In genomic region chr21:32886339-32886738, GRCh38 we compare ENCODE assay signal across 11 cellular contexts.
DNase-seq lines count a peak whose midpoint lies in the region; ATAC-seq and TF ChIP-seq lines count a peak whose summit lies in the region.
"Had no signal": no experiment of that assay in that cellular context is flagged by ENCODE, and none has a peak within 500 bp of the region (broad histone marks: within the 10 kb centered on the region; RNA-seq: fewer than 3 reads in every experiment).

No MANE protein-coding gene starts in this region.

- H3K9me3 Mint-ChIP-seq in activated CD8-positive, alpha-beta T cell treated with anti-CD3 and anti-CD28 coated beads for 36 hours = no peaks in the 10 kb centered on the region
- H3K9me3 Mint-ChIP-seq in naive thymus-derived CD4-positive, alpha-beta T cell = peaks cover 0 to 3% (median 0%) of the 10 kb centered on the region in 11 donors

- peak; percentile 95 for ATAC-seq in DND-41 (ENCODE audit: insufficient read depth, low read depth)
- no peak for ATAC-seq in activated CD8-positive, alpha-beta T cell treated with anti-CD3 and anti-CD28 coated beads for 36 hours
- peak; percentile 72 for ATAC-seq in naive thymus-derived CD4-positive, alpha-beta T cell

- TF ChIP-seq CTCF in DND-41 (IDR thresholded peaks at IDR 0.05; ENCODE audit: borderline replicate concordance, extremely low read depth, low read length, poor library complexity, severe bottlenecking) = peak; percentile 59
- no peak for TF ChIP-seq CTCF in activated CD8-positive, alpha-beta T cell treated with anti-CD3 and anti-CD28 coated beads for 36 hours (IDR thresholded peaks at IDR 0.05)

- POLR2A ChIA-PET in activated CD8-positive, alpha-beta T cell treated with anti-CD3 and anti-CD28 coated beads for 36 hours (lab: Charles Lee) = no interaction called here
- POLR2A ChIA-PET in naive thymus-derived CD4-positive, alpha-beta T cell (lab: Charles Lee) = no interaction called here

- H3K4me2 ChIP-seq in DND-41 (ENCODE audit: insufficient read depth, low read length) = peak overlapping the region; percentile 80
- H3K4me2 ChIP-seq: KMS-11 had no signal

- H3K27me3 Mint-ChIP-seq in activated CD8-positive, alpha-beta T cell treated with anti-CD3 and anti-CD28 coated beads for 36 hours = peaks cover 2% of the 10 kb centered on the region
- H3K27me3 Mint-ChIP-seq in naive thymus-derived CD4-positive, alpha-beta T cell = peaks cover 0 to 23% (median 6%) of the 10 kb centered on the region in 5 donors

- H3K4me1 ChIP-seq in DND-41 (ENCODE audit: insufficient read depth, low read length) = peaks cover 18% of the 10 kb centered on the region
- H3K4me1 ChIP-seq in naive thymus-derived CD4-positive, alpha-beta T cell (ENCODE audit: control insufficient read depth in 2 of 2, insufficient read depth in 2 of 2, low read length in 2 of 2) = peaks cover 0 to 6% of the 10 kb centered on the region in 2 donors

- H3K4me3 Mint-ChIP-seq in activated CD8-positive, alpha-beta T cell treated with anti-CD3 and anti-CD28 coated beads for 36 hours = peak overlapping the region; percentile 57
- H3K4me3 Mint-ChIP-seq in naive thymus-derived CD4-positive, alpha-beta T cell = peak overlapping the region; percentile 38 to 87 (median 77)

- H3K4me1 Mint-ChIP-seq in activated CD8-positive, alpha-beta T cell treated with anti-CD3 and anti-CD28 coated beads for 36 hours (ENCODE audit: low read depth) = peaks cover 5% of the 10 kb centered on the region
- peaks cover 0 to 17% (median 15%) of the 10 kb centered on the region in 7 donors for H3K4me1 Mint-ChIP-seq in naive thymus-derived CD4-positive, alpha-beta T cell

- H3K27ac ChIP-seq in DND-41 (ENCODE audit: low read length) = peak overlapping the region; percentile 71
- H3K27ac ChIP-seq in naive thymus-derived CD4-positive, alpha-beta T cell (ENCODE audit: low read depth, low read length) = peak overlapping the region; percentile 42
- H3K27ac ChIP-seq: KMS-11, neutrophil had no signal

- DNase-seq in DND-41 (peak; percentile 73), NCI-H2107 treated with DMSO at 0.1 percent for 48 hours (lab: John Stamatoyannopoulos, UW; ENCODE audit: unreplicated experiment) (peak; percentile 43), mucosa of gallbladder (ENCODE audit: low spot score) (no peak), RKO (ENCODE audit: low spot score) (no peak), NK-92 (lab: John Stamatoyannopoulos, UW; ENCODE audit: unreplicated experiment) (no peak), NCI-H1048 (lab: John Stamatoyannopoulos, UW) (no peak)
- DNase-seq in activated CD8-positive, alpha-beta T cell treated with anti-CD3 and anti-CD28 coated beads for 36 hours = peak; percentile 10
- peak in 6 of 9 donors; percentile 4 to 47 (median 28) for DNase-seq in naive thymus-derived CD4-positive, alpha-beta T cell
- DNase-seq: effector CD8-positive, alpha-beta T cell had no signal

- peak overlapping the region; percentile 25 for H3K27ac Mint-ChIP-seq in activated CD8-positive, alpha-beta T cell treated with anti-CD3 and anti-CD28 coated beads for 36 hours
- peak overlapping the region; percentile 65 to 94 (median 80) for H3K27ac Mint-ChIP-seq in naive thymus-derived CD4-positive, alpha-beta T cell

- H3K9me3 ChIP-seq in DND-41 (ENCODE audit: insufficient read depth, low read length, severe bottlenecking) = no peaks in the 10 kb centered on the region
- H3K9me3 ChIP-seq in naive thymus-derived CD4-positive, alpha-beta T cell (ENCODE audit: control insufficient read depth in 2 of 3, low read length in 3 of 3) = no peaks in the 10 kb centered on the region
- H3K9me3 ChIP-seq: neutrophil had no signal

- H3K36me3 Mint-ChIP-seq in activated CD8-positive, alpha-beta T cell treated with anti-CD3 and anti-CD28 coated beads for 36 hours (ENCODE audit: low read depth) = no peaks in the 10 kb centered on the region
- H3K36me3 Mint-ChIP-seq in naive thymus-derived CD4-positive, alpha-beta T cell = no peaks in the 10 kb centered on the region

- H4K20me1 ChIP-seq in DND-41 (ENCODE audit: insufficient read depth, low read length) = no peaks in the 10 kb centered on the region

- H3K9ac ChIP-seq in DND-41 (ENCODE audit: low read depth, low read length) = peak overlapping the region; percentile 51
- H3K9ac ChIP-seq: KMS-11 had no signal

- H3K79me2 ChIP-seq in DND-41 (ENCODE audit: insufficient read depth, low read length) = no peaks in the 10 kb centered on the region

- H2AFZ ChIP-seq in DND-41 (ENCODE audit: low read depth, low read length) = peak overlapping the region; percentile 95

- CTCF ChIA-PET in activated CD8-positive, alpha-beta T cell treated with anti-CD3 and anti-CD28 coated beads for 36 hours (lab: Charles Lee) = interaction anchor here (1.0 to 1.5 kb wide), 3 partner anchors 52 to 312 kb away, joined by 3 to 7 read pairs (median 3); no protein-coding TSS in a partner anchor
- CTCF ChIA-PET in naive thymus-derived CD4-positive, alpha-beta T cell (lab: Charles Lee) = interaction anchor here (0.7 to 1.4 kb wide), 3 partner anchors 31 to 311 kb away, joined by 3 to 4 read pairs (median 4); no protein-coding TSS in a partner anchor

- H3K27me3 ChIP-seq in DND-41 (ENCODE audit: insufficient read depth, low read length, poor library complexity) = no peaks in the 10 kb centered on the region
- H3K27me3 ChIP-seq in naive thymus-derived CD4-positive, alpha-beta T cell (ENCODE audit: control insufficient read depth in 2 of 2, insufficient read depth in 2 of 2, low read length in 2 of 2) = no peaks in the 10 kb centered on the region

- H3K4me3 ChIP-seq in DND-41 (ENCODE audit: low read depth in 1 of 2, low read length in 2 of 2) = peak overlapping the region; percentile 25 to 63; a peak in 3 of 4 replicates
- H3K4me3 ChIP-seq in naive thymus-derived CD4-positive, alpha-beta T cell (ENCODE audit: low read length) = peak overlapping the region; percentile 48

- intact Hi-C loops in activated CD8-positive, alpha-beta T cell treated with anti-CD3 and anti-CD28 coated beads for 36 hours (cut with micrococcal nuclease) = no loop called here
- intact Hi-C loops in naive thymus-derived CD4-positive, alpha-beta T cell (cut with micrococcal nuclease) = loop anchor here in 1 of 2 donors (1.0 kb wide), 2 partner anchors 46 to 241 kb away; no protein-coding TSS in a partner anchor

- no peaks in the 10 kb centered on the region for H3K36me3 ChIP-seq in DND-41 (ENCODE audit: insufficient read depth, low read length)
- no peaks in the 10 kb centered on the region for H3K36me3 ChIP-seq in naive thymus-derived CD4-positive, alpha-beta T cell (ENCODE audit: control insufficient read depth in 2 of 3, insufficient read depth in 3 of 3, low read length in 3 of 3)
- H3K36me3 ChIP-seq: neutrophil had no signal

Comparison
In these comparisons a context has a peak if more than half of its experiments do, and no peak if none do; other contexts are left out.
1. DNase-seq: peak in DND-41 (single experiment), NCI-H2107 treated with DMSO at 0.1 percent for 48 hours (single experiment), activated CD8-positive, alpha-beta T cell treated with anti-CD3 and anti-CD28 coated beads for 36 hours (single experiment) and naive thymus-derived CD4-positive, alpha-beta T cell (6 of 9); none in mucosa of gallbladder (single experiment), RKO (single experiment), NK-92 (single experiment) and NCI-H1048 (single experiment).